ENCODE assay signal across 8 cellular contexts in genomic region chr11:3840870-3841425, GRCh38. TPM values are rescaled to one million over a fixed set of nuclear protein-coding genes. Genes with fewer than 3 reads are reported as not detected.
DNase-seq lines count a peak whose midpoint lies in the region; ATAC-seq, FAIRE-seq and TF ChIP-seq lines count a peak whose summit lies in the region.

TSS of gene RHOG (minus strand) at chr11:3840959. CDS start at chr11:3828138, 12,821 bp downstream.

- H3K4me3 ChIP-seq in A673 (ENCODE audit: low read depth, low read length, poor library complexity, severe bottlenecking) (peak within 1 kb of the TSS; percentile 80), WERI-Rb-1 (ENCODE audit: low read depth, low read length) (peak within 1 kb of the TSS; percentile 83), endocrine pancreas (ENCODE audit: control insufficient read depth, insufficient read depth, low read length) (peak within 1 kb of the TSS; percentile 41), subcutaneous abdominal adipose tissue (ENCODE audit: low read depth in 1 of 5, low read length in 5 of 5) (peak within 1 kb of the TSS; percentile 77 to 87 (median 84))

- H3K4me3 Mint-ChIP-seq in memory B cell, result peak within 1 kb of the TSS; percentile 94

- H3K9ac ChIP-seq in endocrine pancreas (ENCODE audit: control insufficient read depth, insufficient read depth, low read length), result peak within 1 kb of the TSS; percentile 79
- peak within 1 kb of the TSS; percentile 12 to 93 (median 92) for H3K9ac ChIP-seq in subcutaneous abdominal adipose tissue (ENCODE audit: low read length in 5 of 5)

- no peaks in the 10 kb centered on the region for H3K36me3 Mint-ChIP-seq in memory B cell

- no peaks in the 10 kb centered on the region for H3K27me3 Mint-ChIP-seq in memory B cell

- POLR2A ChIA-PET in A673 (lab: Charles Lee; ENCODE audit: low non-redundant PET), result no interaction called here

- CTCF ChIA-PET in A673 (lab: Charles Lee), result interaction anchor here (0.6 to 2.9 kb wide), 6 partner anchors 8 to 586 kb away, joined by 3 to 21 read pairs (median 4); partner anchors contain the start of gene STIM1

- H3K9me3 Mint-ChIP-seq in memory B cell, result no peaks in the 10 kb centered on the region

- peak within 1 kb of the TSS; percentile 95 for H3K27ac Mint-ChIP-seq in memory B cell

- TF ChIP-seq CTCF in A673 (conservative IDR thresholded peaks at IDR 0.05; ENCODE audit: low read depth, low read length), result no peak
- TF ChIP-seq CTCF in WERI-Rb-1 (IDR thresholded peaks at IDR 0.05; ENCODE audit: low read depth, low read length), result no peak

- H3K36me3 ChIP-seq in A673 (ENCODE audit: insufficient read depth, low read length, poor library complexity, severe bottlenecking) (no peaks in the 10 kb centered on the region), WERI-Rb-1 (peaks cover 6% of the 10 kb centered on the region; the same call in 1 of the 2 replicates), endocrine pancreas (ENCODE audit: control insufficient read depth, insufficient read depth, low read length) (no peaks in the 10 kb centered on the region), subcutaneous abdominal adipose tissue (ENCODE audit: control insufficient read depth in 5 of 5, insufficient read depth in 5 of 5, low read length in 5 of 5) (no peaks in the 10 kb centered on the region)

- H3K4me1 ChIP-seq in A673 (ENCODE audit: insufficient read depth, low read length, poor library complexity, severe bottlenecking) (no peaks in the 10 kb centered on the region), endocrine pancreas (ENCODE audit: control insufficient read depth, insufficient read depth, low read length) (no peaks in the 10 kb centered on the region), subcutaneous abdominal adipose tissue (ENCODE audit: control insufficient read depth in 5 of 5, insufficient read depth in 5 of 5, low read length in 5 of 5) (peaks cover 9 to 51% (median 43%) of the 10 kb centered on the region in 5 donors)

- no TSS peak for BruUV-seq in A673 (replicated peaks; lab: Mats Ljungman, UMichigan)

- H3K27me3 ChIP-seq in A673 (replicated peaks; ENCODE audit: insufficient read depth, low read depth, low read length, poor library complexity), result no peaks in the 10 kb centered on the region
- no peaks in the 10 kb centered on the region for H3K27me3 ChIP-seq in WERI-Rb-1 (ENCODE audit: insufficient read depth, low read depth, severe bottlenecking)
- H3K27me3 ChIP-seq in endocrine pancreas (ENCODE audit: control insufficient read depth, insufficient read depth, low read length), result no peaks in the 10 kb centered on the region
- no peaks in the 10 kb centered on the region for H3K27me3 ChIP-seq in subcutaneous abdominal adipose tissue (ENCODE audit: control insufficient read depth in 5 of 5, insufficient read depth in 4 of 5, low read length in 5 of 5)

- H3K9me3 ChIP-seq in A673 (ENCODE audit: low read depth, low read length, poor library complexity, severe bottlenecking) (no peaks in the 10 kb centered on the region), WERI-Rb-1 (ENCODE audit: severe bottlenecking) (no peaks in the 10 kb centered on the region), endocrine pancreas (ENCODE audit: control insufficient read depth, low read length) (no peaks in the 10 kb centered on the region), subcutaneous abdominal adipose tissue (ENCODE audit: control insufficient read depth in 5 of 5, low read length in 5 of 5) (no peaks in the 10 kb centered on the region)

- no peak for FAIRE-seq in GM12892 (lab: Jason Lieb, UNC)

- peaks cover 35% of the 10 kb centered on the region for H3K4me1 Mint-ChIP-seq in memory B cell

- TF ChIP-seq POLR2A in GM12892 (IDR thresholded peaks at IDR 0.05; ENCODE audit: low read depth, low read length), result peak; percentile 48

- H3K27ac ChIP-seq in A673 (ENCODE audit: low read depth, low read length, poor library complexity, severe bottlenecking), result peak within 1 kb of the TSS; percentile 77
- H3K27ac ChIP-seq in WERI-Rb-1, result peak within 1 kb of the TSS; percentile 77
- peak within 1 kb of the TSS; percentile 90 for H3K27ac ChIP-seq in subcutaneous abdominal adipose tissue (ENCODE audit: low read depth, low read length)

- intact Hi-C loops in A673 (cut with micrococcal nuclease; ENCODE audit: unreplicated experiment), result no loop called here

- peak; percentile 78 for DNase-seq in A673 (ENCODE audit: low spot score)
- DNase-seq in GM12892 (ENCODE audit: insufficient read length), result peak; percentile 83
- peak; percentile 21 for DNase-seq in NCI-H1436 treated with DMSO at 0.1 percent for 48 hours (lab: John Stamatoyannopoulos, UW)
- DNase-seq in WERI-Rb-1, result peak; percentile 73
- peak; percentile 78 to 88 for DNase-seq in memory B cell (ENCODE audit: low spot score in 2 of 2)

- peak; percentile 61 for ATAC-seq in HG02759 (IDR thresholded peaks at IDR 0.05; ENCODE audit: unreplicated experiment)
- peak; percentile 75 for ATAC-seq in memory B cell (ENCODE audit: low read depth)

RNA-seq across cellular contexts. Expression of gene RHOG, which starts in this region (rescaled TPM):
- 27.6 and 33.9 TPM in 2 replicates for total RNA-seq in A673 (2021)
- 61.8 TPM for polyA plus RNA-seq in GM12892 (2012; ENCODE audit: missing spikeins)

Comparison
In these comparisons a context has a peak if more than half of its experiments do, and no peak if none do; other contexts are left out.
1. Peak in every context shown above with its lines: DNase-seq, ATAC-seq, H3K4me3 ChIP-seq and H3K27ac ChIP-seq.
2. DNase-seq: peak in every context shown above with its lines; median percentile 83 in GM12892; 83 in memory B cell; 78 in A673; 73 in WERI-Rb-1; 21 in NCI-H1436 treated with DMSO at 0.1 percent for 48 hours.